ENCODE assay signal across 12 cellular contexts in genomic region chr12:127930122-127930521, GRCh38.
"Had no signal": no experiment of that assay in that cellular context is flagged by ENCODE, and none has a peak within 500 bp of the region (broad histone marks: within the 10 kb centered on the region; RNA-seq: fewer than 3 reads in every experiment).

No MANE protein-coding gene starts in this region.

- H3K27ac ChIP-seq: colonic mucosa, spleen, testis, uterus had no signal

- H3K36me3 ChIP-seq: colonic mucosa, spleen, uterus had no signal

- H3K9me3 ChIP-seq: colonic mucosa, spleen, testis, uterus had no signal

- DNase-seq: cerebellar nuclear complex; colonic mucosa; effector CD8-positive, alpha-beta T cell; immature natural killer cell; left colon; mammary epithelial cell; naive thymus-derived CD4-positive, alpha-beta T cell; spleen; testis; trophoblast cell; uterus had no signal

- ATAC-seq: naive thymus-derived CD4-positive, alpha-beta T cell; sciatic nerve had no signal

- H3K4me3 ChIP-seq: colonic mucosa, spleen, testis, uterus had no signal

- H3K4me1 ChIP-seq: colonic mucosa, spleen, testis, uterus had no signal

- H3K27me3 ChIP-seq: colonic mucosa, spleen, testis, uterus had no signal
